ENCODE assay signal across 8 cellular contexts in genomic region chr13:21672811-21673591, GRCh38. TPM values are rescaled to one million over a fixed set of nuclear protein-coding genes. Genes with fewer than 3 reads are reported as not detected.
DNase-seq lines count a peak whose midpoint lies in the region; ATAC-seq and TF ChIP-seq lines count a peak whose summit lies in the region.

No MANE protein-coding gene starts in this region.

- peaks cover 0 to 2% (median 0%) of the 10 kb centered on the region in 8 donors for H3K9me3 Mint-ChIP-seq in CD4-positive, alpha-beta memory T cell
- no peaks in the 10 kb centered on the region for H3K9me3 Mint-ChIP-seq in MCF 10A (ENCODE audit: unreplicated experiment)
- H3K9me3 Mint-ChIP-seq in natural killer cell treated with Interleukin-12 subunit alpha and Interleukin-12 subunit beta and Interleukin-15 and Interleukin-18, amount 100 ng/mL, for 72 hours, result no peaks in the 10 kb centered on the region

- H3K27ac ChIP-seq in CD4-positive, alpha-beta memory T cell (ENCODE audit: low read depth, low read length), result no peak overlapping the region

- BruUV-seq in MCF 10A (replicated peaks; lab: Mats Ljungman, UMichigan), result no TSS peak

- intact Hi-C loops in CD4-positive, alpha-beta memory T cell (cut with micrococcal nuclease), result loop anchor here (1.0 to 10.0 kb wide), 5 partner anchors 216 to 1704 kb away; partner anchors contain the start of genes MRPL57, SKA3 and ZDHHC20
- intact Hi-C loops in MCF 10A (cut with micrococcal nuclease), result no loop called here

- no peak for ATAC-seq in natural killer cell treated with Interleukin-12 subunit alpha and Interleukin-12 subunit beta and Interleukin-15 and Interleukin-18, amount 100 ng/mL, for 72 hours
- ATAC-seq in HG03039 (IDR thresholded peaks at IDR 0.05; ENCODE audit: unreplicated experiment) (no peak), GM19452 (IDR thresholded peaks at IDR 0.05; ENCODE audit: unreplicated experiment) (no peak), HG02571 (IDR thresholded peaks at IDR 0.05; ENCODE audit: unreplicated experiment) (no peak)

- peak overlapping the region; percentile 61 to 90 (median 67) for H3K27ac Mint-ChIP-seq in CD4-positive, alpha-beta memory T cell
- H3K27ac Mint-ChIP-seq in MCF 10A (ENCODE audit: low read depth, unreplicated experiment), result no peak overlapping the region
- H3K27ac Mint-ChIP-seq in natural killer cell treated with Interleukin-12 subunit alpha and Interleukin-12 subunit beta and Interleukin-15 and Interleukin-18, amount 100 ng/mL, for 72 hours, result no peak overlapping the region

- H3K9me3 ChIP-seq in CD4-positive, alpha-beta memory T cell (ENCODE audit: control insufficient read depth in 1 of 2, low read length in 2 of 2), result no peaks in the 10 kb centered on the region

- peaks cover 0 to 16% of the 10 kb centered on the region in 2 donors for H3K36me3 Mint-ChIP-seq in CD4-positive, alpha-beta memory T cell
- H3K36me3 Mint-ChIP-seq in MCF 10A (ENCODE audit: insufficient read depth, unreplicated experiment), result no peaks in the 10 kb centered on the region
- no peaks in the 10 kb centered on the region for H3K36me3 Mint-ChIP-seq in natural killer cell treated with Interleukin-12 subunit alpha and Interleukin-12 subunit beta and Interleukin-15 and Interleukin-18, amount 100 ng/mL, for 72 hours

- H3K36me3 ChIP-seq in CD4-positive, alpha-beta memory T cell (ENCODE audit: insufficient read depth, low read length), result no peaks in the 10 kb centered on the region

- H3K4me3 ChIP-seq in CD4-positive, alpha-beta memory T cell (ENCODE audit: low read length in 2 of 2), result peak overlapping the region; percentile 50 to 65

- DNase-seq in CD4-positive, alpha-beta memory T cell, result peak in 1 of 5 donors; percentile 9
- DNase-seq in HuH-7 (ENCODE audit: low spot score), result peak; percentile 29
- DNase-seq in MCF 10A (ENCODE audit: unreplicated experiment), result no peak
- no peak for DNase-seq in natural killer cell treated with Interleukin-12 subunit alpha and Interleukin-12 subunit beta and Interleukin-15 and Interleukin-18, amount 100 ng/mL, for 72 hours (ENCODE audit: low spot score)
- DNase-seq in NAMALWA (ENCODE audit: low spot score), result no peak

- H3K27me3 Mint-ChIP-seq in CD4-positive, alpha-beta memory T cell, result peaks cover 8 to 11% of the 10 kb centered on the region in 2 donors
- H3K27me3 Mint-ChIP-seq in MCF 10A (ENCODE audit: insufficient read depth, unreplicated experiment), result peaks cover 22% of the 10 kb centered on the region
- H3K27me3 Mint-ChIP-seq in natural killer cell treated with Interleukin-12 subunit alpha and Interleukin-12 subunit beta and Interleukin-15 and Interleukin-18, amount 100 ng/mL, for 72 hours, result peaks cover 29 to 32% of the 10 kb centered on the region in 2 donors

- no peak for TF ChIP-seq CTCF in MCF 10A (IDR thresholded peaks at IDR 0.05; ENCODE audit: unreplicated experiment)

- CTCF ChIA-PET in CD4-positive, alpha-beta memory T cell (lab: Charles Lee; ENCODE audit: partially characterized antibody), result interaction anchor here (0.7 to 8.2 kb wide), 9 partner anchors 9 to 627 kb away, joined by 3 to 86 read pairs (median 3); partner anchors contain the start of gene MICU2
- CTCF ChIA-PET in MCF 10A (lab: Yijun Ruan, JAX), result interaction anchor here (0.6 to 1.2 kb wide), 4 partner anchors 34 to 785 kb away, joined by 3 to 7 read pairs (median 4); no protein-coding TSS in a partner anchor

- POLR2A ChIA-PET in CD4-positive, alpha-beta memory T cell (lab: Charles Lee; ENCODE audit: partially characterized antibody), result interaction anchor here (0.6 to 6.9 kb wide), 5 partner anchors 35 to 387 kb away, joined by 3 to 77 read pairs (median 5); partner anchors contain the start of gene MICU2
- POLR2A ChIA-PET in MCF 10A (lab: Yijun Ruan, JAX), result interaction anchor here (0.6 to 4.8 kb wide), 5 partner anchors 10 to 70 kb away, joined by 3 to 17 read pairs (median 5); no protein-coding TSS in a partner anchor

- H3K4me3 Mint-ChIP-seq in CD4-positive, alpha-beta memory T cell, result peak overlapping the region; percentile 89 to 98 (median 92)
- H3K4me3 Mint-ChIP-seq in MCF 10A (ENCODE audit: unreplicated experiment), result peak overlapping the region; percentile 76
- H3K4me3 Mint-ChIP-seq in natural killer cell treated with Interleukin-12 subunit alpha and Interleukin-12 subunit beta and Interleukin-15 and Interleukin-18, amount 100 ng/mL, for 72 hours, result peak overlapping the region; percentile 73

- peaks cover 46% of the 10 kb centered on the region for H3K4me1 ChIP-seq in CD4-positive, alpha-beta memory T cell (ENCODE audit: insufficient read depth, low read length)

- peaks cover 31 to 65% (median 44%) of the 10 kb centered on the region in 4 donors for H3K4me1 Mint-ChIP-seq in CD4-positive, alpha-beta memory T cell
- no peaks in the 10 kb centered on the region for H3K4me1 Mint-ChIP-seq in MCF 10A (ENCODE audit: insufficient read depth, unreplicated experiment)
- H3K4me1 Mint-ChIP-seq in natural killer cell treated with Interleukin-12 subunit alpha and Interleukin-12 subunit beta and Interleukin-15 and Interleukin-18, amount 100 ng/mL, for 72 hours (ENCODE audit: low read depth in 2 of 2), result peaks cover 33 to 43% of the 10 kb centered on the region in 2 donors

- peaks cover 26% of the 10 kb centered on the region for H3K27me3 ChIP-seq in CD4-positive, alpha-beta memory T cell (ENCODE audit: insufficient read depth, low read length)

RNA-seq across cellular contexts. Expression of gene FGF9, which starts 2.1 kb away (rescaled TPM):
- 1 to 10 TPM; 6.5 to 7.3 TPM for total RNA-seq in CD4-positive, alpha-beta memory T cell
- 1 to 10 TPM; 2.1 to 2.5 TPM for polyA plus RNA-seq in CD4-positive, alpha-beta memory T cell
- total RNA-seq in MCF 10A (2022), result 0.35 TPM in 1 of 2 replicates, not detected in the other
- total RNA-seq in natural killer cell treated with Interleukin-12 subunit alpha and Interleukin-12 subunit beta and Interleukin-15 and Interleukin-18, amount 100 ng/mL, for 72 hours, result under 1 TPM in 1 of 2 donors, not detected in 1; 0.29 TPM

Comparison
In these comparisons a context has a peak if more than half of its experiments do, and no peak if none do; other contexts are left out.
1. H3K27ac Mint-ChIP-seq: peak in CD4-positive, alpha-beta memory T cell (7 of 7); none in MCF 10A (single experiment) and natural killer cell treated with Interleukin-12 subunit alpha and Interleukin-12 subunit beta and Interleukin-15 and Interleukin-18, amount 100 ng/mL, for 72 hours (0 of 2).
2. Peak in every context shown above with its lines, with median percentiles within 50 percentile points of each other: H3K4me3 Mint-ChIP-seq.